In the genomic region with DNA sequence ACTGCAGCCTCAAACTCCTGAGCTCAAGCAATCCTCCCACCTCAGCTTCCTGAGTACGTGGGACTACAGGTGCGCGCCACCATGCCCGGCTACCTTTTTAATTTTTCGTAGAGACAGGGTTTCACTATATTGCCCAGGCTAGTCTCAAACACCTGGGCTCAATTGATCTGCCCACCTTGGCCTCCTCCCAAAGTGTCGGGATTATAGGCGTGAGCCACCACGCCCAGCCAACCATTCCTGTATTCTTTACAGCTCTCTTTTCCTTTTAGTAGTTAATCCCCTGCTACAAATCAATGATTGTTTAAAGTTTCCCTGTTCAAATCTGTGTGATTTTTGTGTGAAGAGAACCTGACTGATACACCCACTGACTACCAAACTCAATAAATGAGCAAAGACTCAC, we compare ENCODE assay signal across 18 cellular contexts.
"Had no signal": no experiment of that assay in that cellular context is flagged by ENCODE, and none has a peak within 500 bp of the region (broad histone marks: within the 10 kb centered on the region; RNA-seq: fewer than 3 reads in every experiment).

No MANE protein-coding gene starts in this region.

- DNase-seq: effector memory CD8-positive, alpha-beta T cell; foreskin keratinocyte; immature natural killer cell; left ventricle myocardium inferior; lower lobe of right lung; midbrain; naive B cell; ovary; stimulated activated CD4-positive, alpha-beta T cell treated with anti-CD3 and anti-CD28 coated beads, Interleukin-4, amount 100 ng/mL, for 24 hours; stimulated activated naive CD8-positive, alpha-beta T cell treated with anti-CD3 and anti-CD28 coated beads, Interleukin-15, amount 100 ng/mL, for 72 hours; testis had no signal

- H3K4me1 Mint-ChIP-seq: memory B cell; naive B cell; stimulated activated memory B cell treated with anti-CD40 and anti-IgM and Interleukin-4, amounts not matched to agents 10 μg/mL and 1 μg/mL and 100 μg/mL, for 72 hours; stimulated activated naive CD8-positive, alpha-beta T cell treated with anti-CD3 and anti-CD28 coated beads, Interleukin-15, amount 100 ng/mL, for 72 hours had no signal

- H3K4me3 Mint-ChIP-seq: dendritic cell treated with granulocyte-macrophage colony-stimulating factor and Interleukin-4, amounts not matched to agents 40 ng/mL and 50 ng/mL, for 4 days; effector memory CD8-positive, alpha-beta T cell; immature natural killer cell; memory B cell; naive B cell; nephron; stimulated activated memory B cell treated with anti-CD40 and anti-IgM and Interleukin-4, amounts not matched to agents 10 μg/mL and 1 μg/mL and 100 μg/mL, for 72 hours; stimulated activated naive CD8-positive, alpha-beta T cell treated with anti-CD3 and anti-CD28 coated beads, Interleukin-15, amount 100 ng/mL, for 72 hours had no signal

- H3K27me3 Mint-ChIP-seq: dendritic cell treated with granulocyte-macrophage colony-stimulating factor and Interleukin-4, amounts not matched to agents 40 ng/mL and 50 ng/mL, for 4 days; effector memory CD8-positive, alpha-beta T cell; stimulated activated memory B cell treated with anti-CD40 and anti-IgM and Interleukin-4, amounts not matched to agents 10 μg/mL and 1 μg/mL and 100 μg/mL, for 72 hours; stimulated activated naive CD8-positive, alpha-beta T cell treated with anti-CD3 and anti-CD28 coated beads, Interleukin-15, amount 100 ng/mL, for 72 hours had no signal

- H3K27ac Mint-ChIP-seq: dendritic cell treated with granulocyte-macrophage colony-stimulating factor and Interleukin-4, amounts not matched to agents 40 ng/mL and 50 ng/mL, for 4 days; effector memory CD8-positive, alpha-beta T cell; memory B cell; nephron; stimulated activated memory B cell treated with anti-CD40 and anti-IgM and Interleukin-4, amounts not matched to agents 10 μg/mL and 1 μg/mL and 100 μg/mL, for 72 hours had no signal

- H3K27me3 ChIP-seq: foreskin keratinocyte, ovary, right atrium auricular region, testis, tibial nerve had no signal

- H3K9me3 Mint-ChIP-seq: dendritic cell treated with granulocyte-macrophage colony-stimulating factor and Interleukin-4, amounts not matched to agents 40 ng/mL and 50 ng/mL, for 4 days; effector memory CD8-positive, alpha-beta T cell; immature natural killer cell had no signal

- H3K9me3 ChIP-seq: left ventricle myocardium inferior, lower lobe of right lung, ovary, right atrium auricular region, testis, tibial nerve had no signal

- H3K4me3 ChIP-seq: left ventricle myocardium inferior, lower lobe of right lung, ovary, right atrium auricular region, smooth muscle cell, testis, tibial nerve had no signal

- ATAC-seq: effector memory CD8-positive, alpha-beta T cell; stimulated activated memory B cell treated with anti-CD40 and anti-IgM and Interleukin-4, amounts not matched to agents 10 μg/mL and 1 μg/mL and 100 μg/mL, for 72 hours; stimulated activated naive CD8-positive, alpha-beta T cell treated with anti-CD3 and anti-CD28 coated beads, Interleukin-15, amount 100 ng/mL, for 72 hours had no signal

- H3K36me3 Mint-ChIP-seq: memory B cell; naive B cell; stimulated activated memory B cell treated with anti-CD40 and anti-IgM and Interleukin-4, amounts not matched to agents 10 μg/mL and 1 μg/mL and 100 μg/mL, for 72 hours had no signal

- H3K36me3 ChIP-seq: left ventricle myocardium inferior, lower lobe of right lung, ovary, right atrium auricular region, tibial nerve had no signal

- H3K27ac ChIP-seq: foreskin keratinocyte, left ventricle myocardium inferior, lower lobe of right lung, ovary, right atrium auricular region, testis, tibial nerve had no signal

- H3K4me1 ChIP-seq: lower lobe of right lung, right atrium auricular region, tibial nerve had no signal
